12 cellular contexts compared by ENCODE assay signal in the genomic region with DNA sequence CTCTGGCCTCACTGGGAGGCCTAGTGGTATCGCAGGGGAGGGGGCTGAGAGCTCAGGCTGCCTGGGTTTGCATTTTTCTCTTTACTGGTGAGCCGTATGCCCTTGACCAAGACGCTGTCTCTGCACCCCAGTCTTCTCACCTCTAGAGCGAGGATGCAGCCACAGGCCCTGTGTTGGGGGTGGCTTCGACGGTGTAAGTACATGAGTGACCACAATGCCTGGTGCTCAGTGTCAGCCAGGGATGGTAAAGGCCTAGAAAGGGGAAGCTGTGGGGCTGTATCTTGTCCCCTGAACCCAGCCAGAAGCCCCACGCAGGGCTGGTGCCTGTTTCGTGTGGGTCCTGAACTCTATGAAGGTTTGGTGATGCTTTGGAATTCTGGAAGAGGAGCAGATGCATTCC. TPM values are rescaled to one million over a fixed set of nuclear protein-coding genes. Genes with fewer than 3 reads are reported as not detected.
DNase-seq lines count a peak whose midpoint lies in the region; ATAC-seq and TF ChIP-seq lines count a peak whose summit lies in the region.
"Had no signal": no experiment of that assay in that cellular context is flagged by ENCODE, and none has a peak within 500 bp of the region (broad histone marks: within the 10 kb centered on the region; RNA-seq: fewer than 3 reads in every experiment).

No MANE protein-coding gene starts in this region.

- H3K79me1 ChIP-seq in IMR-90 (ENCODE audit: low read depth in 1 of 2, low read length in 2 of 2), result peaks cover 5 to 24% of the 10 kb centered on the region in 2 experiments; a peak in 3 of 4 replicates

- dilution Hi-C loops in IMR-90 (cut with HindIII; ENCODE audit: low sequenced_read_pairs, unreplicated experiment), result loop anchor here (25.0 kb wide), 1 partner anchor 88 kb away; no protein-coding TSS in a partner anchor

- H3K4me3 ChIP-seq in IMR-90 (ENCODE audit: insufficient read depth, low read depth, low read length), result no peak overlapping the region
- H3K4me3 ChIP-seq in breast epithelium, result peak overlapping the region in 1 of 3 donors; percentile 56
- no peak overlapping the region for H3K4me3 ChIP-seq in mesodermal cell (ENCODE audit: extremely low read depth, insufficient read depth, low read length, poor library complexity, severe bottlenecking)

- CTCF ChIA-PET in IMR-90 (lab: Yijun Ruan, JAX), result no interaction called here

- peak overlapping the region; percentile 92 for H2AK5ac ChIP-seq in IMR-90 (ENCODE audit: low read depth, low read length)

- H3K4me2 ChIP-seq in IMR-90 (ENCODE audit: low read depth, low read length), result no peak overlapping the region

- H4K5ac ChIP-seq in IMR-90 (ENCODE audit: low read depth, low read length), result no peak overlapping the region

- H3K4me1 ChIP-seq in IMR-90 (ENCODE audit: control insufficient read depth, insufficient read depth, low read length) (peaks cover 14% of the 10 kb centered on the region), breast epithelium (peaks cover 14 to 26% of the 10 kb centered on the region in 2 donors), mesodermal cell (ENCODE audit: control insufficient read depth, insufficient read depth, low read length, poor library complexity, severe bottlenecking) (peaks cover 63% of the 10 kb centered on the region)

- no peak for TF ChIP-seq CTCF in IMR-90 (conservative IDR thresholded peaks at IDR 0.05; ENCODE audit: low read depth, low read length)
- TF ChIP-seq CTCF in breast epithelium (IDR thresholded peaks at IDR 0.05), result no peak

- peaks cover 22% of the 10 kb centered on the region for H3K9me1 ChIP-seq in IMR-90 (ENCODE audit: insufficient read depth, low read length)

- no peaks in the 10 kb centered on the region for H3K27me3 ChIP-seq in IMR-90 (ENCODE audit: control insufficient read depth, insufficient read depth, low read length)
- no peaks in the 10 kb centered on the region for H3K27me3 ChIP-seq in breast epithelium
- H3K27me3 ChIP-seq: BE2C had no signal

- H2BK5ac ChIP-seq in IMR-90 (ENCODE audit: low read depth, low read length, poor library complexity, severe bottlenecking), result peak overlapping the region; percentile 90

- TF ChIP-seq RAD21 in IMR-90 (IDR thresholded peaks at IDR 0.05; ENCODE audit: low read length), result no peak

- H4K20me1 ChIP-seq in IMR-90 (ENCODE audit: insufficient read depth, low read length), result no peaks in the 10 kb centered on the region; the same call in 1 of the 2 replicates

- peak overlapping the region; percentile 83; the same call in 1 of the 2 replicates for H3K23ac ChIP-seq in IMR-90 (ENCODE audit: low read depth, low read length)

- H2BK120ac ChIP-seq in IMR-90 (ENCODE audit: low read depth, low read length), result peak overlapping the region; percentile 95

- ATAC-seq in IMR-90 (ENCODE audit: low read depth) (no peak), GM18505 (IDR thresholded peaks at IDR 0.05; ENCODE audit: unreplicated experiment) (no peak), HG03520 (IDR thresholded peaks at IDR 0.05; ENCODE audit: unreplicated experiment) (no peak)

- H3K9ac ChIP-seq in IMR-90 (ENCODE audit: low read depth, low read length), result no peak overlapping the region

- peak overlapping the region; percentile 73 for H4K91ac ChIP-seq in IMR-90 (ENCODE audit: insufficient read depth, low read depth, low read length)

- no peak overlapping the region for H3K56ac ChIP-seq in IMR-90 (ENCODE audit: extremely low read depth, insufficient read depth, low read length)

- TF ChIP-seq POLR2A in IMR-90 (IDR thresholded peaks at IDR 0.05; ENCODE audit: low read depth, low read length) (no peak), breast epithelium (IDR thresholded peaks at IDR 0.05) (no peak), GM18505 (IDR thresholded peaks at IDR 0.05; ENCODE audit: borderline replicate concordance, extremely low read depth, insufficient read depth, insufficient read length) (no peak)

- peak overlapping the region; percentile 95; the same call in 1 of the 2 replicates for H2BK20ac ChIP-seq in IMR-90 (ENCODE audit: low read depth, low read length)

- no peak for DNase-seq in IMR-90
- no peak for DNase-seq in breast epithelium (ENCODE audit: low spot score in 2 of 2)
- no peak for DNase-seq in substantia nigra (lab: John Stamatoyannopoulos, UW)
- no peak for DNase-seq in activated CD4-positive, alpha-beta T cell treated with anti-CD3 and anti-CD28 coated beads, Interleukin-2, amount 50 U/mL, for 1 hour
- DNase-seq in HuH-7 (ENCODE audit: low spot score), result no peak
- DNase-seq: BE2C, immature natural killer cell, NCI-H1436 treated with DMSO at 0.1 percent for 48 hours, NCI-H526 treated with DMSO at 0.1 percent for 48 hours had no signal

- H2AK9ac ChIP-seq in IMR-90 (replicated peaks; ENCODE audit: low read depth, low read length, poor library complexity), result peak overlapping the region; percentile 47

- POLR2A ChIA-PET in IMR-90 (lab: Charles Lee; ENCODE audit: unreplicated experiment), result no interaction called here

- H2BK15ac ChIP-seq in IMR-90 (ENCODE audit: low read depth, low read length), result peak overlapping the region; percentile 92; the same call in 1 of the 3 replicates

- peak overlapping the region; percentile 19; the same call in 1 of the 2 replicates for H3K27ac ChIP-seq in IMR-90 (ENCODE audit: insufficient read depth, low read length)
- peak overlapping the region; percentile 87 to 95 for H3K27ac ChIP-seq in breast epithelium
- H3K27ac ChIP-seq in mesodermal cell (ENCODE audit: low read depth, low read length, severe bottlenecking), result peak overlapping the region; percentile 97
- peak overlapping the region; percentile 93 for H3K27ac ChIP-seq in substantia nigra (ENCODE audit: low read depth, low read length, poor library complexity, severe bottlenecking)

- peaks cover 4% of the 10 kb centered on the region for H3K36me3 ChIP-seq in IMR-90 (ENCODE audit: control insufficient read depth, insufficient read depth, low read length)
- H3K36me3 ChIP-seq in breast epithelium, result no peaks in the 10 kb centered on the region
- peaks cover 46% of the 10 kb centered on the region for H3K36me3 ChIP-seq in mesodermal cell (ENCODE audit: control insufficient read depth, insufficient read depth, low read length)

- peak overlapping the region; percentile 0 for H2AFZ ChIP-seq in IMR-90 (replicated peaks; ENCODE audit: low read length, poor library complexity)

- BruUV-seq in IMR-90 (replicated peaks; lab: Mats Ljungman, UMichigan), result no TSS peak

- peak overlapping the region; percentile 16; the same call in 1 of the 2 replicates for H3K18ac ChIP-seq in IMR-90 (ENCODE audit: low read depth, low read length)

- intact Hi-C loops in IMR-90 (cut with micrococcal nuclease) (loop anchor here (5.0 kb wide), 1 partner anchor 88 kb away; no protein-coding TSS in a partner anchor), breast epithelium (cut with DNase I; ENCODE audit: low total_unique reads) (no loop called here)

- peak overlapping the region; percentile 82; the same call in 1 of the 2 replicates for H3K14ac ChIP-seq in IMR-90 (replicated peaks; ENCODE audit: low read depth, low read length)

- H4K8ac ChIP-seq in IMR-90 (ENCODE audit: low read depth in 2 of 2, low read length in 2 of 2), result peak overlapping the region; percentile 14 to 93; a peak in 3 of 4 replicates

- in situ Hi-C loops in IMR-90 (cut with MboI; ENCODE audit: low sequenced_read_pairs), result loop anchor here (25.0 kb wide), 1 partner anchor 613 kb away; a partner anchor contains a TSS

- H3K4ac ChIP-seq in IMR-90 (ENCODE audit: low read depth, low read length), result peak overlapping the region; percentile 96

- WGBS in IMR-90 (ENCODE audit: extremely low coverage in 2 of 2, insufficient read length in 1 of 2), 2 experiments, result 87% methylated on average over 6 of the region's 8 CpGs; no CpG with 5 or more reads in 1 of the 2 experiments
- WGBS in mesodermal cell (ENCODE audit: insufficient coverage in 2 of 2), 2 experiments, result 97 to 100% methylated on average over 3 to 6 of the region's 8 CpGs

- H3K9me3 ChIP-seq in IMR-90 (ENCODE audit: control insufficient read depth, insufficient read depth, low read length) (no peaks in the 10 kb centered on the region), breast epithelium (no peaks in the 10 kb centered on the region), mesodermal cell (ENCODE audit: control insufficient read depth, low read length) (no peaks in the 10 kb centered on the region)
- H3K9me3 ChIP-seq: BE2C had no signal

TF ChIP-seq in IMR-90, 13 proteins besides CTCF, POLR2A, EP300 and RAD21:
- no peak for TF ChIP-seq RCOR1 (IDR thresholded peaks at IDR 0.05; ENCODE audit: insufficient replicate concordance, low read length)
- TF ChIP-seq, protein P1, sequence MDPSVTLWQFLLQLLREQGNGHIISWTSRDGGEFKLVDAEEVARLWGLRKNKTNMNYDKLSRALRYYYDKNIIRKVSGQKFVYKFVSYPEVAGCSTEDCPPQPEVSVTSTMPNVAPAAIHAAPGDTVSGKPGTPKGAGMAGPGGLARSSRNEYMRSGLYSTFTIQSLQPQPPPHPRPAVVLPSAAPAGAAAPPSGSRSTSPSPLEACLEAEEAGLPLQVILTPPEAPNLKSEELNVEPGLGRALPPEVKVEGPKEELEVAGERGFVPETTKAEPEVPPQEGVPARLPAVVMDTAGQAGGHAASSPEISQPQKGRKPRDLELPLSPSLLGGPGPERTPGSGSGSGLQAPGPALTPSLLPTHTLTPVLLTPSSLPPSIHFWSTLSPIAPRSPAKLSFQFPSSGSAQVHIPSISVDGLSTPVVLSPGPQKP (IDR thresholded peaks at IDR 0.05; ENCODE audit: borderline replicate concordance, low read depth, low read length), result no peak
- no peak for TF ChIP-seq NFE2L2 (IDR thresholded peaks at IDR 0.05; ENCODE audit: low read depth, low read length)
- no peak for TF ChIP-seq MAZ (IDR thresholded peaks at IDR 0.05; ENCODE audit: borderline replicate concordance, low read depth, low read length)
- TF ChIP-seq RFX5 (IDR thresholded peaks at IDR 0.05; ENCODE audit: low read depth, low read length), result no peak
- TF ChIP-seq CHD1 (IDR thresholded peaks at IDR 0.05; ENCODE audit: low read depth, low read length), result no peak
- TF ChIP-seq FOS (IDR thresholded peaks at IDR 0.05; ENCODE audit: low read depth, low read length), result no peak
- TF ChIP-seq CEBPB (IDR thresholded peaks at IDR 0.05; ENCODE audit: low read depth, low read length), result no peak
- no peak for TF ChIP-seq MAFK (IDR thresholded peaks at IDR 0.05; ENCODE audit: low read depth, low read length)

RNA-seq across cellular contexts. Expression of a gene that starts 19.8 kb away (rescaled TPM):
- total RNA-seq in IMR-90 (2012; rRNA removed) (3.4 and 5.0 TPM in 2 replicates), breast epithelium (100 to 1,000 TPM in 2 of 3 donors, 10 to 100 TPM in 1; 32.0 to 319 (median 115) TPM)
- polyA plus RNA-seq in IMR-90 (2012; rRNA removed), result 1.9 and 2.1 TPM in 2 replicates
- polyA plus RNA-seq in IMR-90 (2012; cell fraction: cytosol; rRNA removed), result 0.81 and 0.86 TPM in 2 replicates
- polyA plus RNA-seq in IMR-90 (2012; cell fraction: nucleus; rRNA removed; ENCODE audit: low replicate concordance), result 3.0 and 8.1 TPM in 2 replicates
- 12.7 TPM for polyA plus RNA-seq in mesodermal cell (2013, experiment 1 of 2)
- 13.1 TPM for polyA plus RNA-seq in mesodermal cell (2013, experiment 2 of 2)
- polyA plus RNA-seq: immature natural killer cell had no signal

Comparison
In these comparisons a context has a peak if more than half of its experiments do, and no peak if none do; other contexts are left out.
1. H3K27ac ChIP-seq: peak in every context shown above with its lines; median percentile 97 in mesodermal cell; 93 in substantia nigra; 91 in breast epithelium; 19 in IMR-90.